ENCODE assay signal across 8 cellular contexts in genomic region chr1:223364685-223365382, GRCh38. TPM values are rescaled to one million over a fixed set of nuclear protein-coding genes. Genes with fewer than 3 reads are reported as not detected.
DNase-seq lines count a peak whose midpoint lies in the region; ATAC-seq and TF ChIP-seq lines count a peak whose summit lies in the region.

No MANE protein-coding gene starts in this region.

- no peak for TF ChIP-seq CTCF in heart left ventricle (IDR thresholded peaks at IDR 0.05)
- TF ChIP-seq CTCF in prostate gland (IDR thresholded peaks at IDR 0.05): no peak

- no peak for TF ChIP-seq POLR2A in heart left ventricle (IDR thresholded peaks at IDR 0.05)
- no peak for TF ChIP-seq POLR2A in prostate gland (IDR thresholded peaks at IDR 0.05)

- intact Hi-C loops in heart left ventricle (cut with DNase I): loop anchor here in 3 of 10 donors (2.0 to 5.0 kb wide), 5 partner anchors 133 to 233 kb away; partner anchors contain the start of gene TLR5 (in 2 of the 3)
- intact Hi-C loops in prostate gland (cut with DNase I): no loop called here

- H3K4me3 ChIP-seq in heart left ventricle (peak overlapping the region; percentile 32 to 77 (median 54)), prostate gland (peak overlapping the region; percentile 46 to 49)

- 1 to 3% (median 2%) methylated on average over 33 to 55 of the region's 55 CpGs for WGBS in heart left ventricle, 4 donors
- WGBS in prostate gland: 4% methylated on average over 43 of the region's 55 CpGs

- ATAC-seq in HG03432 (IDR thresholded peaks at IDR 0.05; ENCODE audit: unreplicated experiment) (peak; percentile 27), heart left ventricle (peak in 2 of 4 donors; percentile 4 to 9), HG03439 (IDR thresholded peaks at IDR 0.05; ENCODE audit: unreplicated experiment) (no peak)

- no peaks in the 10 kb centered on the region for H3K9me3 ChIP-seq in heart left ventricle
- H3K9me3 ChIP-seq in prostate gland: no peaks in the 10 kb centered on the region

- H3K36me3 ChIP-seq in heart left ventricle (no peaks in the 10 kb centered on the region), prostate gland (no peaks in the 10 kb centered on the region)

- peaks cover 0 to 25% (median 15%) of the 10 kb centered on the region in 12 donors for H3K4me1 ChIP-seq in heart left ventricle
- no peaks in the 10 kb centered on the region for H3K4me1 ChIP-seq in prostate gland (replicated peaks)

- H3K27ac ChIP-seq in heart left ventricle: peak overlapping the region in 2 of 12 donors; percentile 22 to 48
- no peak overlapping the region for H3K27ac ChIP-seq in prostate gland

- DNase-seq in COLO668 (lab: John Stamatoyannopoulos, UW; ENCODE audit: unreplicated experiment): peak; percentile 34
- peak; percentile 3 for DNase-seq in activated T-cell treated with anti-CD3 and anti-CD28 coated beads for 1 hour (ENCODE audit: low read depth)
- DNase-seq in heart left ventricle: peak in 1 of 5 donors; percentile 37
- no peak for DNase-seq in prostate gland (ENCODE audit: low spot score)
- no peak for DNase-seq in Kasumi-1 (lab: John Stamatoyannopoulos, UW)
- no peak for DNase-seq in 8988T

- H3K27me3 ChIP-seq in heart left ventricle: peaks cover 0 to 54% (median 4%) of the 10 kb centered on the region in 9 donors
- H3K27me3 ChIP-seq in prostate gland (replicated peaks; ENCODE audit: insufficient read depth): no peaks in the 10 kb centered on the region

RNA-seq across cellular contexts. Expression of gene SUSD4, which starts 0.9 kb away (rescaled TPM):
- 10 to 100 TPM in 1 of 9 donors, 1 to 10 TPM in 8; 1.4 to 27.2 (median 2.4) TPM for total RNA-seq in heart left ventricle
- polyA plus RNA-seq in heart left ventricle: 1 to 10 TPM in 1 of 2 donors, under 1 TPM in 1; 0.40 to 5.0 TPM
- 10 to 100 TPM; 10.7 to 26.7 TPM for total RNA-seq in prostate gland

RNA-seq across cellular contexts. Expression of gene CCDC185, which starts 28.4 kb away (rescaled TPM):
- total RNA-seq in heart left ventricle (not detected), prostate gland (1 to 10 TPM in 1 of 2 donors, not detected in 1; 2.7 TPM)
- polyA plus RNA-seq in heart left ventricle: not detected

Comparison
In these comparisons a context has a peak if more than half of its experiments do, and no peak if none do; other contexts are left out.
1. DNase-seq: peak in COLO668 (single experiment) and activated T-cell treated with anti-CD3 and anti-CD28 coated beads for 1 hour (single experiment); none in prostate gland (single experiment), Kasumi-1 (0 of 2) and 8988T (single experiment).